Comparison of ENCODE assay signal across 2 cellular contexts in the genomic region with DNA sequence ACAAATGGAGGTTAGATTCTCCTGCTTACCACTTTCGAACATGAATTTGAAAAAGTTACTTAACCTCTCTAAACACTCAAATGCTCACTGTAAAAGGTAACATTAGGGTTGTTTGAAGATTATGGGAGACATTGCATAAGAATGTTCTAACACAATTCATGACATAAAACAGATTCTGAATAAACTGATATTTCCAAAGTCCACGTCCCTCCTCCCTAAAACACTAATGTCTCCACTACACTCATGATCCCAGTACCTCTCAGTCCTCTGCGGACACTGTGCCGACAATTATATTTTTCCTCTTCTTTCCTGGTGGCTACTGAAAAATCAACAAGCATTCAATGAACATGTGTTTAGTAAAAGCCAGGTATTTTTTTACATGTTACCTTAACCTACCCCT.
TF ChIP-seq lines count a peak whose summit lies in the region.

No MANE protein-coding gene starts in this region.

TF ChIP-seq in liver, 16 proteins besides CTCF, POLR2A, EP300 and RAD21:
- TF ChIP-seq RXRA (IDR thresholded peaks at IDR 0.05) = peak; percentile 9 to 15
- TF ChIP-seq, protein P1, sequence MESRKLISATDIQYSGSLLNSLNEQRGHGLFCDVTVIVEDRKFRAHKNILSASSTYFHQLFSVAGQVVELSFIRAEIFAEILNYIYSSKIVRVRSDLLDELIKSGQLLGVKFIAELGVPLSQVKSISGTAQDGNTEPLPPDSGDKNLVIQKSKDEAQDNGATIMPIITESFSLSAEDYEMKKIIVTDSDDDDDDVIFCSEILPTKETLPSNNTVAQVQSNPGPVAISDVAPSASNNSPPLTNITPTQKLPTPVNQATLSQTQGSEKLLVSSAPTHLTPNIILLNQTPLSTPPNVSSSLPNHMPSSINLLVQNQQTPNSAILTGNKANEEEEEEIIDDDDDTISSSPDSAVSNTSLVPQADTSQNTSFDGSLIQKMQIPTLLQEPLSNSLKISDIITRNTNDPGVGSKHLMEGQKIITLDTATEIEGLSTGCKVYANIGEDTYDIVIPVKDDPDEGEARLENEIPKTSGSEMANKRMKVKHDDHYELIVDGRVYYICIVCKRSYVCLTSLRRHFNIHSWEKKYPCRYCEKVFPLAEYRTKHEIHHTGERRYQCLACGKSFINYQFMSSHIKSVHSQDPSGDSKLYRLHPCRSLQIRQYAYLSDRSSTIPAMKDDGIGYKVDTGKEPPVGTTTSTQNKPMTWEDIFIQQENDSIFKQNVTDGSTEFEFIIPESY (IDR thresholded peaks at IDR 0.05) = no peak
- TF ChIP-seq YY1 (IDR thresholded peaks at IDR 0.05) = peak; percentile 7
- no peak for TF ChIP-seq FOXA2 (IDR thresholded peaks at IDR 0.05)
- TF ChIP-seq HNF4A (conservative IDR thresholded peaks at IDR 0.05) = peak; percentile 36 to 42
- TF ChIP-seq TAF1 (conservative IDR thresholded peaks at IDR 0.05) = no peak
- TF ChIP-seq, protein P2, sequence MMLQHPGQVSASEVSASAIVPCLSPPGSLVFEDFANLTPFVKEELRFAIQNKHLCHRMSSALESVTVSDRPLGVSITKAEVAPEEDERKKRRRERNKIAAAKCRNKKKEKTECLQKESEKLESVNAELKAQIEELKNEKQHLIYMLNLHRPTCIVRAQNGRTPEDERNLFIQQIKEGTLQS (IDR thresholded peaks at IDR 0.05) = no peak
- no peak for TF ChIP-seq SP1 (IDR thresholded peaks at IDR 0.05)
- TF ChIP-seq, protein P3, sequence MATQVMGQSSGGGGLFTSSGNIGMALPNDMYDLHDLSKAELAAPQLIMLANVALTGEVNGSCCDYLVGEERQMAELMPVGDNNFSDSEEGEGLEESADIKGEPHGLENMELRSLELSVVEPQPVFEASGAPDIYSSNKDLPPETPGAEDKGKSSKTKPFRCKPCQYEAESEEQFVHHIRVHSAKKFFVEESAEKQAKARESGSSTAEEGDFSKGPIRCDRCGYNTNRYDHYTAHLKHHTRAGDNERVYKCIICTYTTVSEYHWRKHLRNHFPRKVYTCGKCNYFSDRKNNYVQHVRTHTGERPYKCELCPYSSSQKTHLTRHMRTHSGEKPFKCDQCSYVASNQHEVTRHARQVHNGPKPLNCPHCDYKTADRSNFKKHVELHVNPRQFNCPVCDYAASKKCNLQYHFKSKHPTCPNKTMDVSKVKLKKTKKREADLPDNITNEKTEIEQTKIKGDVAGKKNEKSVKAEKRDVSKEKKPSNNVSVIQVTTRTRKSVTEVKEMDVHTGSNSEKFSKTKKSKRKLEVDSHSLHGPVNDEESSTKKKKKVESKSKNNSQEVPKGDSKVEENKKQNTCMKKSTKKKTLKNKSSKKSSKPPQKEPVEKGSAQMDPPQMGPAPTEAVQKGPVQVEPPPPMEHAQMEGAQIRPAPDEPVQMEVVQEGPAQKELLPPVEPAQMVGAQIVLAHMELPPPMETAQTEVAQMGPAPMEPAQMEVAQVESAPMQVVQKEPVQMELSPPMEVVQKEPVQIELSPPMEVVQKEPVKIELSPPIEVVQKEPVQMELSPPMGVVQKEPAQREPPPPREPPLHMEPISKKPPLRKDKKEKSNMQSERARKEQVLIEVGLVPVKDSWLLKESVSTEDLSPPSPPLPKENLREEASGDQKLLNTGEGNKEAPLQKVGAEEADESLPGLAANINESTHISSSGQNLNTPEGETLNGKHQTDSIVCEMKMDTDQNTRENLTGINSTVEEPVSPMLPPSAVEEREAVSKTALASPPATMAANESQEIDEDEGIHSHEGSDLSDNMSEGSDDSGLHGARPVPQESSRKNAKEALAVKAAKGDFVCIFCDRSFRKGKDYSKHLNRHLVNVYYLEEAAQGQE (IDR thresholded peaks at IDR 0.05) = peak; percentile 8
- TF ChIP-seq EGR1 (IDR thresholded peaks at IDR 0.05; ENCODE audit: low read depth in 2 of 2) = no peak
TF ChIP-seq in liver: peak in this region for 4.

TF ChIP-seq in HepG2, 621 proteins besides CTCF, POLR2A, EP300 and RAD21:
- TF ChIP-seq RCOR2 (CRISPR knock-in tag; IDR thresholded peaks at IDR 0.05) (no peak), HHEX (CRISPR knock-in tag; IDR thresholded peaks at IDR 0.05) (no peak), ZFYVE20 (CRISPR knock-in tag; IDR thresholded peaks at IDR 0.05; ENCODE audit: borderline replicate concordance, low read depth) (no peak), NPAS2 (CRISPR knock-in tag; IDR thresholded peaks at IDR 0.05; ENCODE audit: borderline replicate concordance) (no peak), ZNF773 (CRISPR knock-in tag; IDR thresholded peaks at IDR 0.05; ENCODE audit: borderline replicate concordance) (no peak), ZNF670 (CRISPR knock-in tag; IDR thresholded peaks at IDR 0.05; ENCODE audit: borderline replicate concordance) (no peak), ZNF343 (CRISPR knock-in tag; IDR thresholded peaks at IDR 0.05) (no peak), KLF16 (CRISPR knock-in tag; IDR thresholded peaks at IDR 0.05) (no peak), ZNF761 (CRISPR knock-in tag; conservative IDR thresholded peaks at IDR 0.05) (no peak), ZBTB42 (CRISPR knock-in tag; IDR thresholded peaks at IDR 0.05) (no peak), KLF12 (CRISPR knock-in tag; IDR thresholded peaks at IDR 0.05; ENCODE audit: borderline replicate concordance) (no peak), MLLT10 (CRISPR knock-in tag; IDR thresholded peaks at IDR 0.05) (no peak), ZNF3 (CRISPR knock-in tag; IDR thresholded peaks at IDR 0.05) (no peak), YEATS2 (CRISPR knock-in tag; IDR thresholded peaks at IDR 0.05; ENCODE audit: borderline replicate concordance) (no peak), MYC (CRISPR knock-in tag; IDR thresholded peaks at IDR 0.05; ENCODE audit: borderline replicate concordance) (no peak)
- TF ChIP-seq, protein P4, sequence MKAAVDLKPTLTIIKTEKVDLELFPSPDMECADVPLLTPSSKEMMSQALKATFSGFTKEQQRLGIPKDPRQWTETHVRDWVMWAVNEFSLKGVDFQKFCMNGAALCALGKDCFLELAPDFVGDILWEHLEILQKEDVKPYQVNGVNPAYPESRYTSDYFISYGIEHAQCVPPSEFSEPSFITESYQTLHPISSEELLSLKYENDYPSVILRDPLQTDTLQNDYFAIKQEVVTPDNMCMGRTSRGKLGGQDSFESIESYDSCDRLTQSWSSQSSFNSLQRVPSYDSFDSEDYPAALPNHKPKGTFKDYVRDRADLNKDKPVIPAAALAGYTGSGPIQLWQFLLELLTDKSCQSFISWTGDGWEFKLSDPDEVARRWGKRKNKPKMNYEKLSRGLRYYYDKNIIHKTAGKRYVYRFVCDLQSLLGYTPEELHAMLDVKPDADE (CRISPR knock-in tag; IDR thresholded peaks at IDR 0.05) = no peak
- TF ChIP-seq, protein P5, sequence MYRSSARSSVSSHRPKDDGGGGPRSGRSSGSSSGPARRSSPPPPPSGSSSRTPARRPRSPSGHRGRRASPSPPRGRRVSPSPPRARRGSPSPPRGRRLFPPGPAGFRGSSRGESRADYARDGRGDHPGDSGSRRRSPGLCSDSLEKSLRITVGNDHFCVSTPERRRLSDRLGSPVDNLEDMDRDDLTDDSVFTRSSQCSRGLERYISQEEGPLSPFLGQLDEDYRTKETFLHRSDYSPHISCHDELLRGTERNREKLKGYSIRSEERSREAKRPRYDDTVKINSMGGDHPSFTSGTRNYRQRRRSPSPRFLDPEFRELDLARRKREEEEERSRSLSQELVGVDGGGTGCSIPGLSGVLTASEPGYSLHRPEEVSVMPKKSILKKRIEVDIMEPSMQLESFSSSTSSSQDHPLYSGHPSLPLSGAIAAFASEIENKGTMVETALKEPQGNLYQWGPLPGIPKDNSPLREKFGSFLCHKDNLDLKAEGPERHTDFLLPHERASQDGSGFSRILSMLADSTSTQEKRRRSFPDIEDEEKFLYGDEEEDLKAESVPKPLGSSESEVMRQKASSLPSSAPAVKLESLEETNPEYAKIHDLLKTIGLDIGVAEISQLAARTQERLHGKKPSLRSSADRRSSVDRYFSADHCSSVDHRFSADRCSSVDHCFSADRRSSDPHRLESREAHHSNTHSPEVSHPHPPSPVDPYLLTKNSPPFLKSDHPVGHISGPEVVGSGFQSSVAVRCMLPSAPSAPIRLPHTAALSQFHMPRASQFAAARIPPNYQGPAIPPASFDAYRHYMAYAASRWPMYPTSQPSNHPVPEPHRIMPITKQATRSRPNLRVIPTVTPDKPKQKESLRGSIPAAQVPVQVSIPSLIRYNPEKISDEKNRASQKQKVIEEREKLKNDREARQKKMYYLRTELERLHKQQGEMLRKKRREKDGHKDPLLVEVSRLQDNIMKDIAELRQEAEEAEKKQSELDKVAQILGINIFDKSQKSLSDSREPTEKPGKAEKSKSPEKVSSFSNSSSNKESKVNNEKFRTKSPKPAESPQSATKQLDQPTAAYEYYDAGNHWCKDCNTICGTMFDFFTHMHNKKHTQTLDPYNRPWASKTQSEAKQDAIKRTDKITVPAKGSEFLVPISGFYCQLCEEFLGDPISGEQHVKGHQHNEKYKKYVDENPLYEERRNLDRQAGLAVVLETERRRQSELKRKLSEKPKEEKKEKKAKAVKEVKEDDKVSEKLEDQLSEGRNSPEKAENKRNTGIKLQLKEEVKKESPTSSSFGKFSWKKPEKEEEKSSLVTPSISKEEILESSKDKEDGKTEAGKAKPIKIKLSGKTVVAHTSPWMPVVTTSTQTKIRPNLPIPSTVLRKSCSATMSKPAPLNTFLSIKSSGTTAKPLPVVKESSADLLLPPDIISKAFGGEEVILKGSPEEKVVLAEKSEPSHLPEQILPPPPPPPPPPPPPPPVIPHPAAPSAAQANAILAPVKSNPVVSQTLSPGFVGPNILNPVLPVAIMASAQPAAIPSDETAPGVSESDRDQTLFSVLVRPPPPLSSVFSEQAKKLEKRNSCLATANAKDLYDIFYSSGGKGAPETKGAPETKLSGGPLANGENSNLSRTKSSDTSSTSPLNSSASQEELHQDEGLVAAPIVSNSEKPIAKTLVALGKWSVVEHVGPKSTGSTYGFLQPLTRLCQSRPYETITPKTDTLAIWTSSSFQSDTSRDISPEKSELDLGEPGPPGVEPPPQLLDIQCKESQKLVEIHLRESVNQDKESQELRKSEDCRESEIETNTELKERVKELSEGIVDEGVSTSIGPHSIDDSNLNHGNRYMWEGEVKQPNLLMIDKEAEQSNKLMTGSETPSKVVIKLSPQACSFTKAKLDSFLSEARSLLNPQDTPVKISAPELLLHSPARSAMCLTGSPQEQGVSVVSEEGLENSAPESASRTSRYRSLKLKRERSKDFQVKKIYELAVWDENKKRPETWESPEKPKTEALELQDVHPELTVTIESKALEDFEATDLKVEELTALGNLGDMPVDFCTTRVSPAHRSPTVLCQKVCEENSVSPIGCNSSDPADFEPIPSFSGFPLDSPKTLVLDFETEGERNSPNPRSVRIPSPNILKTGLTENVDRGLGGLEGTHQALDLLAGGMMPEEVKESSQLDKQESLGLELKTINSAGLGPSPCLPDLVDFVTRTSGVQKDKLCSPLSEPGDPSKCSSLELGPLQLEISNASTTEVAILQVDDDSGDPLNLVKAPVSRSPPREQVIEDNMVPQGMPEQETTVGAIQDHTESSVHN (CRISPR knock-in tag; IDR thresholded peaks at IDR 0.05) = no peak
- TF ChIP-seq, protein P6, sequence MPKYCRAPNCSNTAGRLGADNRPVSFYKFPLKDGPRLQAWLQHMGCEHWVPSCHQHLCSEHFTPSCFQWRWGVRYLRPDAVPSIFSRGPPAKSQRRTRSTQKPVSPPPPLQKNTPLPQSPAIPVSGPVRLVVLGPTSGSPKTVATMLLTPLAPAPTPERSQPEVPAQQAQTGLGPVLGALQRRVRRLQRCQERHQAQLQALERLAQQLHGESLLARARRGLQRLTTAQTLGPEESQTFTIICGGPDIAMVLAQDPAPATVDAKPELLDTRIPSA (CRISPR knock-in tag; IDR thresholded peaks at IDR 0.05; ENCODE audit: borderline replicate concordance) = no peak
- TF ChIP-seq, protein P7, sequence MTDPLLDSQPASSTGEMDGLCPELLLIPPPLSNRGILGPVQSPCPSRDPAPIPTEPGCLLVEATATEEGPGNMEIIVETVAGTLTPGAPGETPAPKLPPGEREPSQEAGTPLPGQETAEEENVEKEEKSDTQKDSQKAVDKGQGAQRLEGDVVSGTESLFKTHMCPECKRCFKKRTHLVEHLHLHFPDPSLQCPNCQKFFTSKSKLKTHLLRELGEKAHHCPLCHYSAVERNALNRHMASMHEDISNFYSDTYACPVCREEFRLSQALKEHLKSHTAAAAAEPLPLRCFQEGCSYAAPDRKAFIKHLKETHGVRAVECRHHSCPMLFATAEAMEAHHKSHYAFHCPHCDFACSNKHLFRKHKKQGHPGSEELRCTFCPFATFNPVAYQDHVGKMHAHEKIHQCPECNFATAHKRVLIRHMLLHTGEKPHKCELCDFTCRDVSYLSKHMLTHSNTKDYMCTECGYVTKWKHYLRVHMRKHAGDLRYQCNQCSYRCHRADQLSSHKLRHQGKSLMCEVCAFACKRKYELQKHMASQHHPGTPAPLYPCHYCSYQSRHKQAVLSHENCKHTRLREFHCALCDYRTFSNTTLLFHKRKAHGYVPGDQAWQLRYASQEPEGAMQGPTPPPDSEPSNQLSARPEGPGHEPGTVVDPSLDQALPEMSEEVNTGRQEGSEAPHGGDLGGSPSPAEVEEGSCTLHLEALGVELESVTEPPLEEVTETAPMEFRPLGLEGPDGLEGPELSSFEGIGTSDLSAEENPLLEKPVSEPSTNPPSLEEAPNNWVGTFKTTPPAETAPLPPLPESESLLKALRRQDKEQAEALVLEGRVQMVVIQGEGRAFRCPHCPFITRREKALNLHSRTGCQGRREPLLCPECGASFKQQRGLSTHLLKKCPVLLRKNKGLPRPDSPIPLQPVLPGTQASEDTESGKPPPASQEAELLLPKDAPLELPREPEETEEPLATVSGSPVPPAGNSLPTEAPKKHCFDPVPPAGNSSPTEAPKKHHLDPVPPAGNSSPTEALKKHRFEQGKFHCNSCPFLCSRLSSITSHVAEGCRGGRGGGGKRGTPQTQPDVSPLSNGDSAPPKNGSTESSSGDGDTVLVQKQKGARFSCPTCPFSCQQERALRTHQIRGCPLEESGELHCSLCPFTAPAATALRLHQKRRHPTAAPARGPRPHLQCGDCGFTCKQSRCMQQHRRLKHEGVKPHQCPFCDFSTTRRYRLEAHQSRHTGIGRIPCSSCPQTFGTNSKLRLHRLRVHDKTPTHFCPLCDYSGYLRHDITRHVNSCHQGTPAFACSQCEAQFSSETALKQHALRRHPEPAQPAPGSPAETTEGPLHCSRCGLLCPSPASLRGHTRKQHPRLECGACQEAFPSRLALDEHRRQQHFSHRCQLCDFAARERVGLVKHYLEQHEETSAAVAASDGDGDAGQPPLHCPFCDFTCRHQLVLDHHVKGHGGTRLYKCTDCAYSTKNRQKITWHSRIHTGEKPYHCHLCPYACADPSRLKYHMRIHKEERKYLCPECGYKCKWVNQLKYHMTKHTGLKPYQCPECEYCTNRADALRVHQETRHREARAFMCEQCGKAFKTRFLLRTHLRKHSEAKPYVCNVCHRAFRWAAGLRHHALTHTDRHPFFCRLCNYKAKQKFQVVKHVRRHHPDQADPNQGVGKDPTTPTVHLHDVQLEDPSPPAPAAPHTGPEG (CRISPR knock-in tag; IDR thresholded peaks at IDR 0.05) = no peak
